8 cellular contexts compared by ENCODE assay signal in the genomic region with DNA sequence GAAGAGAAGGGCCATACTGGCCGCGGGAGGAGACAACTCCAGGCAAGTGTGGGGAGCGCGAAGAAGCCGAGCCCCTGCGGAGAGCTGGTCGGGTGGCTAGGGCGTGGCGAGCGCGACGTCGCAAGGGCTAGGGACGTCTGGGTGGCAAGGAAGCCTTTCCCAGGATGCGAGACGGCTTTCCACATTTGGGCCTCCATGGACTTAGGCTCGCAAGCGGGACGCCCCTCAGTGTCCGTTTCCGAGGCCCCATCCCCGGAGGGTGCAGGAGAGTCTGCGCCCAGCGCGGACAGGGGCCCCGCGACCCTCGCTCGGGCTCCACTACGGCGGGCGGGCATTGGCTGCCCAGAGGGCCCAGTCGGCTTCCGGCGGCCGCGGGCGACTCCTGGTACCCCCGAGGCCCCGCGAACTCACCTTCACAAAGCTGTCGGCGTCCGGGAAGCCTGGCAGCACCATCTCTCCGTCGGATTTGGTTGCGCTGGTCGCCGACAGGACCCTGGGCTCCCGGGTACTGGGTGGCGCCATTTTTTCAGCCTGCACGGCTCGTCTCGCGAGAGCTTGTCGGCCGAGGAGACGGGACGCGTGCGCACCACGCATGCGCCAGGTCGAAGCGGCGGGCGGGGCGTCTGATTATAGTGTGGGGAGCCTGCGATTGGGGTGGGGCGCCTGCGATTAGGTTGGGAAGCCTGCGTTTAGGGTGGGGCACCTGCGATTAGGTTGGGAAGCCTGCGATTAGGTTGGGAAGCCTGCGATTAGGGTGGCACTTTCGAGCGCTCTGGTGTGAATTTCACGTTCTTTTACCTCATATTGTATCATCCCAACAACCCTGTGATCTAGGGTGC. TPM values are rescaled to one million over a fixed set of nuclear protein-coding genes. Genes with fewer than 3 reads are reported as not detected.
DNase-seq lines count a peak whose midpoint lies in the region; ATAC-seq, FAIRE-seq and TF ChIP-seq lines count a peak whose summit lies in the region.

A gene (minus strand): TSS at position 560 of the 839 bp plus-strand sequence. CDS start 38 bp downstream, at position 522.

- no peak for TF ChIP-seq CTCF in A673 (conservative IDR thresholded peaks at IDR 0.05; ENCODE audit: low read depth, low read length)
- TF ChIP-seq CTCF in WTC11 (IDR thresholded peaks at IDR 0.05): no peak
- no peak for TF ChIP-seq CTCF in bronchial epithelial cell (IDR thresholded peaks at IDR 0.05; ENCODE audit: insufficient read depth, low read length, severe bottlenecking)

- no TSS peak for BruUV-seq in A673 (replicated peaks; lab: Mats Ljungman, UMichigan)

- H3K36me3 Mint-ChIP-seq in WTC11: peaks cover 20% of the 10 kb centered on the region

- H3K4me3 Mint-ChIP-seq in WTC11: peak within 1 kb of the TSS; percentile 97

- ATAC-seq in GM18870 (IDR thresholded peaks at IDR 0.05; ENCODE audit: unreplicated experiment) (peak; percentile 65), HG03139 (IDR thresholded peaks at IDR 0.05; ENCODE audit: unreplicated experiment) (peak; percentile 87), WTC11 (peak; percentile 93)

- peak within 1 kb of the TSS; percentile 94 for H3K27ac ChIP-seq in A673 (ENCODE audit: low read depth, low read length, poor library complexity, severe bottlenecking)
- H3K27ac ChIP-seq in small intestine (ENCODE audit: low read depth in 1 of 2, low read length in 1 of 2): peak within 1 kb of the TSS; percentile 63 to 80

- POLR2A ChIA-PET in A673 (lab: Charles Lee; ENCODE audit: low non-redundant PET): no interaction called here
- POLR2A ChIA-PET in WTC11 (lab: Charles Lee): interaction anchor here (0.5 to 1.5 kb wide), 7 partner anchors 9 to 279 kb away, joined by 3 to 5 read pairs (median 3); a partner anchor contains a TSS

- intact Hi-C loops in A673 (cut with micrococcal nuclease; ENCODE audit: unreplicated experiment): no loop called here

- peaks cover 6% of the 10 kb centered on the region for H3K4me1 Mint-ChIP-seq in WTC11

- no peaks in the 10 kb centered on the region for H3K27me3 ChIP-seq in A673 (replicated peaks; ENCODE audit: insufficient read depth, low read depth, low read length, poor library complexity)
- no peaks in the 10 kb centered on the region for H3K27me3 ChIP-seq in bronchial epithelial cell (ENCODE audit: control insufficient read depth, insufficient read depth, low read length)
- no peaks in the 10 kb centered on the region for H3K27me3 ChIP-seq in small intestine (ENCODE audit: control insufficient read depth in 2 of 2, insufficient read depth in 2 of 2, low read length in 2 of 2)

- H3K4me1 ChIP-seq in A673 (ENCODE audit: insufficient read depth, low read length, poor library complexity, severe bottlenecking): peaks cover 11% of the 10 kb centered on the region
- peaks cover 2 to 5% of the 10 kb centered on the region in 2 donors for H3K4me1 ChIP-seq in small intestine (ENCODE audit: control insufficient read depth in 2 of 2, insufficient read depth in 1 of 2, low read depth in 1 of 2, low read length in 1 of 2)

- H3K27ac Mint-ChIP-seq in WTC11: peak within 1 kb of the TSS; percentile 68

- H3K4me3 ChIP-seq in A673 (ENCODE audit: low read depth, low read length, poor library complexity, severe bottlenecking) (peak within 1 kb of the TSS; percentile 90), bronchial epithelial cell (ENCODE audit: low read depth, low read length) (peak within 1 kb of the TSS; percentile 83), small intestine (ENCODE audit: low read depth in 1 of 2, low read length in 2 of 2) (peak within 1 kb of the TSS; percentile 88 to 89)

- no peaks in the 10 kb centered on the region for H3K9me3 ChIP-seq in A673 (ENCODE audit: low read depth, low read length, poor library complexity, severe bottlenecking)
- H3K9me3 ChIP-seq in small intestine (ENCODE audit: control insufficient read depth, low read depth): no peaks in the 10 kb centered on the region

- no peak for FAIRE-seq in bronchial epithelial cell (lab: Jason Lieb, UNC)
- no peak for FAIRE-seq in small intestine (lab: Jason Lieb, UNC)

- H3K9me3 Mint-ChIP-seq in WTC11: no peaks in the 10 kb centered on the region

- H3K36me3 ChIP-seq in A673 (ENCODE audit: insufficient read depth, low read length, poor library complexity, severe bottlenecking) (peaks cover 29% of the 10 kb centered on the region), bronchial epithelial cell (ENCODE audit: control insufficient read depth, insufficient read depth, low read length) (peaks cover 5% of the 10 kb centered on the region), small intestine (ENCODE audit: control insufficient read depth in 2 of 2, insufficient read depth in 2 of 2, low read length in 2 of 2) (peaks cover 3 to 4% of the 10 kb centered on the region in 2 donors)

- no peaks in the 10 kb centered on the region for H3K27me3 Mint-ChIP-seq in WTC11 (ENCODE audit: low read depth)

- CTCF ChIA-PET in A673 (lab: Charles Lee): no interaction called here
- CTCF ChIA-PET in WTC11 (lab: Charles Lee): interaction anchor here (0.6 to 3.0 kb wide), 6 partner anchors 23 to 546 kb away, joined by 3 to 42 read pairs (median 6); a partner anchor contains a TSS

- DNase-seq in A673 (ENCODE audit: low spot score) (peak; percentile 95), NCI-H2227 (lab: John Stamatoyannopoulos, UW; ENCODE audit: unreplicated experiment) (peak; percentile 97), WTC11 (ENCODE audit: low spot score) (peak; percentile 96), bronchial epithelial cell (ENCODE audit: low read depth) (peak; percentile 74), iPS-NIHi11 (ENCODE audit: low spot score) (peak; percentile 99), small intestine (peak; percentile 94)

- 0 to 1% (median 1%) methylated on average over 75 to 78 of the region's 78 CpGs for WGBS in small intestine, 3 donors

TF ChIP-seq in WTC11, 78 proteins besides CTCF, POLR2A, EP300 and RAD21 (continues in another document):
- TF ChIP-seq CREM (CRISPR knock-in tag; IDR thresholded peaks at IDR 0.05) (peak; percentile 38), JUN (CRISPR knock-in tag; IDR thresholded peaks at IDR 0.05) (peak; percentile 33; the same call in 1 of the 2 replicates), MYBL2 (CRISPR knock-in tag; IDR thresholded peaks at IDR 0.05) (peak; percentile 64; the same call in 1 of the 2 replicates), ATF1 (CRISPR knock-in tag; IDR thresholded peaks at IDR 0.05) (0 out of 2 replicates have a peak, but pooled peaks have one; percentile 75), GABPB1 (CRISPR knock-in tag; IDR thresholded peaks at IDR 0.05) (0 out of 2 replicates have a peak, but pooled peaks have one; percentile 45), NFYB (CRISPR knock-in tag; conservative IDR thresholded peaks at IDR 0.05; ENCODE audit: low read depth) (no peak), RELA (CRISPR knock-in tag; IDR thresholded peaks at IDR 0.05; ENCODE audit: borderline replicate concordance) (peak; percentile 75; the same call in 1 of the 2 replicates), TP53 (CRISPR knock-in tag; IDR thresholded peaks at IDR 0.05) (peak; percentile 72; the same call in 1 of the 2 replicates), ZNF317 (CRISPR knock-in tag; IDR thresholded peaks at IDR 0.05; ENCODE audit: borderline replicate concordance, low read depth) (0 out of 2 replicates have a peak, but pooled peaks have one; percentile 29), TEAD1 (CRISPR knock-in tag; IDR thresholded peaks at IDR 0.05) (no peak), SP1 (CRISPR knock-in tag; conservative IDR thresholded peaks at IDR 0.05) (peak; percentile 50; the same call in 1 of the 2 replicates), SOX15 (CRISPR knock-in tag; IDR thresholded peaks at IDR 0.05) (no peak), ESRRA (CRISPR knock-in tag; IDR thresholded peaks at IDR 0.05; ENCODE audit: borderline replicate concordance) (no peak), ETV6 (CRISPR knock-in tag; IDR thresholded peaks at IDR 0.05) (peak; percentile 52; the same call in 1 of the 2 replicates), FOXP1 (CRISPR knock-in tag; IDR thresholded peaks at IDR 0.05; ENCODE audit: borderline replicate concordance) (peak; percentile 66; the same call in 1 of the 2 replicates)
- TF ChIP-seq, protein P1, sequence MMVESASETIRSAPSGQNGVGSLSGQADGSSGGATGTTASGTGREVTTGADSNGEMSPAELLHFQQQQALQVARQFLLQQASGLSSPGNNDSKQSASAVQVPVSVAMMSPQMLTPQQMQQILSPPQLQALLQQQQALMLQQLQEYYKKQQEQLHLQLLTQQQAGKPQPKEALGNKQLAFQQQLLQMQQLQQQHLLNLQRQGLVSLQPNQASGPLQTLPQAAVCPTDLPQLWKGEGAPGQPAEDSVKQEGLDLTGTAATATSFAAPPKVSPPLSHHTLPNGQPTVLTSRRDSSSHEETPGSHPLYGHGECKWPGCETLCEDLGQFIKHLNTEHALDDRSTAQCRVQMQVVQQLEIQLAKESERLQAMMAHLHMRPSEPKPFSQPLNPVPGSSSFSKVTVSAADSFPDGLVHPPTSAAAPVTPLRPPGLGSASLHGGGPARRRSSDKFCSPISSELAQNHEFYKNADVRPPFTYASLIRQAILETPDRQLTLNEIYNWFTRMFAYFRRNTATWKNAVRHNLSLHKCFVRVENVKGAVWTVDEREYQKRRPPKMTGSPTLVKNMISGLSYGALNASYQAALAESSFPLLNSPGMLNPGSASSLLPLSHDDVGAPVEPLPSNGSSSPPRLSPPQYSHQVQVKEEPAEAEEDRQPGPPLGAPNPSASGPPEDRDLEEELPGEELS (CRISPR knock-in tag; IDR thresholded peaks at IDR 0.05): peak; percentile 57; the same call in 1 of the 2 replicates
- TF ChIP-seq, protein P2, sequence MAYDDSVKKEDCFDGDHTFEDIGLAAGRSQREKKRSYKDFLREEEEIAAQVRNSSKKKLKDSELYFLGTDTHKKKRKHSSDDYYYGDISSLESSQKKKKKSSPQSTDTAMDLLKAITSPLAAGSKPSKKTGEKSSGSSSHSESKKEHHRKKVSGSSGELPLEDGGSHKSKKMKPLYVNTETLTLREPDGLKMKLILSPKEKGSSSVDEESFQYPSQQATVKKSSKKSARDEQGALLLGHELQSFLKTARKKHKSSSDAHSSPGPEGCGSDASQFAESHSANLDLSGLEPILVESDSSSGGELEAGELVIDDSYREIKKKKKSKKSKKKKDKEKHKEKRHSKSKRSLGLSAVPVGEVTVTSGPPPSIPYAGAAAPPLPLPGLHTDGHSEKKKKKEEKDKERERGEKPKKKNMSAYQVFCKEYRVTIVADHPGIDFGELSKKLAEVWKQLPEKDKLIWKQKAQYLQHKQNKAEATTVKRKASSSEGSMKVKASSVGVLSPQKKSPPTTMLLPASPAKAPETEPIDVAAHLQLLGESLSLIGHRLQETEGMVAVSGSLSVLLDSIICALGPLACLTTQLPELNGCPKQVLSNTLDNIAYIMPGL (CRISPR knock-in tag; IDR thresholded peaks at IDR 0.05): peak; percentile 90

RNA-seq across cellular contexts. Expression of the gene that starts here (rescaled TPM):
- total RNA-seq in A673 (2021): 112 and 119 TPM in 2 replicates
- 62.8 to 73.0 TPM (median 66.2 TPM) in 3 replicates for total RNA-seq in WTC11 (2021)
- total RNA-seq in bronchial epithelial cell: 37.4 and 45.1 TPM in 2 replicates
- 10 to 100 TPM; 30.1 to 38.5 (median 31.1) TPM for polyA plus RNA-seq in small intestine

Comparison
In these comparisons a context has a peak if more than half of its experiments do, and no peak if none do; other contexts are left out.
1. Peak in every context shown above with its lines: DNase-seq, ATAC-seq, H3K4me3 ChIP-seq and H3K27ac ChIP-seq.